7 cellular contexts compared by ENCODE assay signal in the genomic region with DNA sequence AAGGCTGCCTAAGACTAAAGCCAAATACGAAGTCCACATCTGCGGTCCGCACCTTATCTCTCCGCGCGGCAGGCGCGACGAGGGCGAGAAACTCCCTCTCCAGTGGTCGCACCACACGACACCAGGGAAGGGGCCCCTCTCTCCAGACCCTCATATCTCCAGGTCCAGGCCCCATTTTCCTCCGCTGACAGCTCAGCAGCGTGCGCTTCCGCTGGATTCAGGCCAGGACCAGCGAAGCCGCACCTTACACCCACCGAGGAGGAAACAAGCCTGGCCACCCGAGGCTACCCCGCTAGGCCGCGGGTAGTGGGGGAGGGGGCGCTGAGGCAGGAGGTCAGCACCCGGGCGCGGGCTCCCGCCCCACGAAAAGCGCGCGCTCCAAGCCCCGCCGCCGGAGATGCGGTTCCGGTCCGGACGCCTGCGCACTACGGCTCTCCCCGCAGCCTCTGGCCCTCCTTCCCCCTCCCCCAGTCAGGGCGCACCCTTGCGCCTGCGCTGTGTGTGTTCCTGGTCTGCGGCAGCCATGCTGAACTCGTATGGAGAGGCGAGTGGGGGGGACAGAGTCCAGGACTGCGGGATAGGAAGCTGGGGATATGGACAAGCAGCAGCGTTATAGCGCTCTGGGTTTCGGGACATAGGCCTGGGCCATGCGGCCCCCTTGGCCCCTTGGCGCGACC. TPM values are rescaled to one million over a fixed set of nuclear protein-coding genes. Genes with fewer than 3 reads are reported as not detected.
DNase-seq lines count a peak whose midpoint lies in the region; ATAC-seq, FAIRE-seq and TF ChIP-seq lines count a peak whose summit lies in the region.

A gene (plus strand): TSS at position 502 of the 677 bp plus-strand sequence. CDS start 4,305 bp downstream, outside the sequence.

- TF ChIP-seq POLR2A in breast epithelium (IDR thresholded peaks at IDR 0.05) = peak; percentile 92

- peak within 1 kb of the TSS; percentile 99 for H3K9ac ChIP-seq in iPS-20b (ENCODE audit: low read depth, low read length)

- H3K27me3 ChIP-seq in WERI-Rb-1 (ENCODE audit: insufficient read depth, low read depth, severe bottlenecking) (no peaks in the 10 kb centered on the region), breast epithelium (no peaks in the 10 kb centered on the region), iPS-20b (ENCODE audit: insufficient read depth, low read length) (no peaks in the 10 kb centered on the region)

- H3K9me3 ChIP-seq in WERI-Rb-1 (ENCODE audit: severe bottlenecking) (no peaks in the 10 kb centered on the region), breast epithelium (no peaks in the 10 kb centered on the region), iPS-20b (ENCODE audit: insufficient read depth, low read depth, low read length) (no peaks in the 10 kb centered on the region)

- H3K4me1 ChIP-seq in breast epithelium = no peaks in the 10 kb centered on the region
- peaks cover 8% of the 10 kb centered on the region for H3K4me1 ChIP-seq in iPS-20b (ENCODE audit: insufficient read depth, low read length)

- peak within 1 kb of the TSS; percentile 87 for H3K4me3 ChIP-seq in WERI-Rb-1 (ENCODE audit: low read depth, low read length)
- H3K4me3 ChIP-seq in breast epithelium = peak within 1 kb of the TSS; percentile 84 to 91 (median 85)
- peak within 1 kb of the TSS; percentile 85 for H3K4me3 ChIP-seq in iPS-20b (ENCODE audit: low read length)
- peak within 1 kb of the TSS; percentile 47 to 98 (median 90) for H3K4me3 ChIP-seq in skin epidermis

- peak; percentile 78 for DNase-seq in GM18507 (ENCODE audit: extremely low spot score, insufficient read length, low read depth)
- DNase-seq in NCI-H2196 (lab: John Stamatoyannopoulos, UW; ENCODE audit: unreplicated experiment) = peak; percentile 95
- peak; percentile 100 for DNase-seq in WERI-Rb-1
- peak; percentile 95 to 97 for DNase-seq in breast epithelium (ENCODE audit: low spot score in 2 of 2)

- H3K36me3 ChIP-seq in WERI-Rb-1 (peaks cover 35% of the 10 kb centered on the region), breast epithelium (no peaks in the 10 kb centered on the region), iPS-20b (ENCODE audit: insufficient read depth, low read depth, low read length) (peaks cover 19% of the 10 kb centered on the region)

- peak; percentile 22 for ATAC-seq in HG03095 (IDR thresholded peaks at IDR 0.05; ENCODE audit: unreplicated experiment)

- intact Hi-C loops in breast epithelium (cut with DNase I; ENCODE audit: low total_unique reads) = no loop called here

- peak; percentile 92 for FAIRE-seq in GM18507 (lab: Jason Lieb, UNC)

- TF ChIP-seq CTCF in WERI-Rb-1 (IDR thresholded peaks at IDR 0.05; ENCODE audit: low read depth, low read length) (no peak), breast epithelium (IDR thresholded peaks at IDR 0.05) (no peak)

- H3K27ac ChIP-seq in WERI-Rb-1 (peak within 1 kb of the TSS; percentile 99), breast epithelium (peak within 1 kb of the TSS; percentile 96 to 100), iPS-20b (ENCODE audit: low read length) (peak within 1 kb of the TSS; percentile 100), skin epidermis (peak within 1 kb of the TSS; percentile 97 to 100 (median 100))

RNA-seq across cellular contexts. Expression of the gene that starts here (rescaled TPM):
- 100 to 1,000 TPM; 111 to 159 (median 122) TPM for total RNA-seq in breast epithelium

Comparison
In these comparisons a context has a peak if more than half of its experiments do, and no peak if none do; other contexts are left out.
1. Peak in every context shown above with its lines: DNase-seq, ATAC-seq, H3K4me3 ChIP-seq and H3K27ac ChIP-seq.